8 cellular contexts compared by ENCODE assay signal in genomic region chrX:37796805-37797204, GRCh38. TPM values are rescaled to one million over a fixed set of nuclear protein-coding genes. Genes with fewer than 3 reads are reported as not detected.
A peak's percentile ranks its signal among the peaks of the same experiment; 100 is the strongest.
DNase-seq lines count a peak whose midpoint lies in the region; ATAC-seq and TF ChIP-seq lines count a peak whose summit lies in the region.

No MANE protein-coding gene starts in this region.

- H3K36me3 ChIP-seq in smooth muscle cell (ENCODE audit: low read depth): no peaks in the 10 kb centered on the region

- H3F3A ChIP-seq in smooth muscle cell (ENCODE audit: low read depth): no peaks in the 10 kb centered on the region

- peaks cover 0 to 2% (median 0%) of the 10 kb centered on the region in 9 donors for H3K9me3 Mint-ChIP-seq in naive thymus-derived CD8-positive, alpha-beta T cell

- no peaks in the 10 kb centered on the region for H3K36me3 Mint-ChIP-seq in naive thymus-derived CD8-positive, alpha-beta T cell

- peaks cover 5 to 42% (median 16%) of the 10 kb centered on the region in 4 donors for H3K4me1 Mint-ChIP-seq in naive thymus-derived CD8-positive, alpha-beta T cell

- no peaks in the 10 kb centered on the region for H3K4me1 ChIP-seq in smooth muscle cell (ENCODE audit: low read depth)

- H3K4me2 ChIP-seq in smooth muscle cell: no peak overlapping the region

- peak; percentile 87 for ATAC-seq in GM18909 (IDR thresholded peaks at IDR 0.05; ENCODE audit: poor library complexity, unreplicated experiment)
- ATAC-seq in HG02943 (IDR thresholded peaks at IDR 0.05; ENCODE audit: low read depth, unreplicated experiment): peak; percentile 79
- ATAC-seq in naive thymus-derived CD8-positive, alpha-beta T cell: peak in 1 of 2 donors; percentile 48

- no peaks in the 10 kb centered on the region for H3K27me3 ChIP-seq in smooth muscle cell (ENCODE audit: low read depth)

- DNase-seq in RPMI8226: peak; percentile 73
- no peak for DNase-seq in naive thymus-derived CD8-positive, alpha-beta T cell
- DNase-seq in germinal center (ENCODE audit: low spot score): no peak
- DNase-seq in GM13977 (ENCODE audit: low spot score): no peak
- DNase-seq in smooth muscle cell (lab: John Stamatoyannopoulos, UW; ENCODE audit: unreplicated experiment): no peak
- no peak for DNase-seq in AG20443 (ENCODE audit: low spot score)

- POLR2A ChIA-PET in naive thymus-derived CD8-positive, alpha-beta T cell (lab: Charles Lee): no interaction called here

- no peaks in the 10 kb centered on the region for H3K79me2 ChIP-seq in smooth muscle cell (ENCODE audit: low read depth)

- in situ Hi-C loops in GM13977 (cut with MboI; ENCODE audit: low pct_unique_long_range_greater_than_20kb, low sequenced_read_pairs, unreplicated experiment): no loop called here

- H3K27ac ChIP-seq in smooth muscle cell (ENCODE audit: low read depth): no peak overlapping the region

- H4K20me1 ChIP-seq in smooth muscle cell (ENCODE audit: low read depth): no peaks in the 10 kb centered on the region

- H3K27me3 Mint-ChIP-seq in naive thymus-derived CD8-positive, alpha-beta T cell: no peaks in the 10 kb centered on the region

- no peak overlapping the region for H3K9ac ChIP-seq in smooth muscle cell (ENCODE audit: low read depth)

- no peak overlapping the region for H3K4me3 ChIP-seq in smooth muscle cell

- no peak overlapping the region for H3K4me3 Mint-ChIP-seq in naive thymus-derived CD8-positive, alpha-beta T cell

- no peak overlapping the region for H2AFZ ChIP-seq in smooth muscle cell (ENCODE audit: low read depth)

- TF ChIP-seq CTCF in GM13977 (IDR thresholded peaks at IDR 0.05; ENCODE audit: extremely low read depth, insufficient read depth, missing control alignments) (no peak), smooth muscle cell (IDR thresholded peaks at IDR 0.05; ENCODE audit: borderline replicate concordance, insufficient read depth, poor library complexity, severe bottlenecking) (no peak)

- peak overlapping the region in 7 of 10 donors; percentile 1 to 73 (median 22) for H3K27ac Mint-ChIP-seq in naive thymus-derived CD8-positive, alpha-beta T cell

- H3K9me3 ChIP-seq in smooth muscle cell (replicated peaks; ENCODE audit: low read depth): no peaks in the 10 kb centered on the region

RNA-seq across cellular contexts. Expression of gene CYBB, which starts 16.9 kb away (rescaled TPM):
- total RNA-seq in naive thymus-derived CD8-positive, alpha-beta T cell: 1 to 10 TPM; 4.5 to 5.6 TPM
- polyA plus RNA-seq in naive thymus-derived CD8-positive, alpha-beta T cell: under 1 TPM; 0.13 to 0.51 (median 0.47) TPM
- 0.09 TPM in 1 of 2 replicates, not detected in the other for total RNA-seq in smooth muscle cell
- not detected in 2 replicates for polyA plus RNA-seq in smooth muscle cell

RNA-seq across cellular contexts. Expression of gene DYNLT3, which starts 50.6 kb away (rescaled TPM):
- 10 to 100 TPM; 40.0 to 42.2 TPM for total RNA-seq in naive thymus-derived CD8-positive, alpha-beta T cell
- 10 to 100 TPM; 26.8 to 39.6 (median 33.8) TPM for polyA plus RNA-seq in naive thymus-derived CD8-positive, alpha-beta T cell
- total RNA-seq in smooth muscle cell: 89.4 and 112 TPM in 2 replicates
- 75.8 and 77.7 TPM in 2 replicates for polyA plus RNA-seq in smooth muscle cell
